In genomic region chr7:108033309-108033708, GRCh38 we compare ENCODE assay signal across 8 cellular contexts. TPM values are rescaled to one million over a fixed set of nuclear protein-coding genes. Genes with fewer than 3 reads are reported as not detected.
DNase-seq lines count a peak whose midpoint lies in the region; ATAC-seq, FAIRE-seq and TF ChIP-seq lines count a peak whose summit lies in the region.
"Not testable (repeated sequence)": the region's sequence is repeated elsewhere in the genome, so short reads cannot be mapped to it uniquely, and the experiment has no call there.
"Had no signal": no experiment of that assay in that cellular context is flagged by ENCODE, and none has a peak within 500 bp of the region (broad histone marks: within the 10 kb centered on the region; RNA-seq: fewer than 3 reads in every experiment).

No MANE protein-coding gene starts in this region.

- H3K4me1 ChIP-seq in HCT116 (ENCODE audit: control insufficient read depth in 1 of 2, insufficient read depth in 2 of 2, low read length in 2 of 2), result peaks cover 0 to 11% of the 10 kb centered on the region in 2 experiments; a peak in 2 of 4 replicates
- H3K4me1 ChIP-seq in Panc1 (ENCODE audit: control insufficient read depth, insufficient read depth, low read length), result not testable (repeated sequence)
- peaks cover 6 to 12% of the 10 kb centered on the region in 2 experiments; a peak in 4 of 5 replicates for H3K4me1 ChIP-seq in K562 (replicated peaks in 1 of 2; ENCODE audit: control insufficient read depth in 2 of 2, insufficient read depth in 2 of 2, low read length in 2 of 2)
- H3K4me1 ChIP-seq in HepG2 (ENCODE audit: insufficient read depth, low read length), result peaks cover 57% of the 10 kb centered on the region
- H3K4me1 ChIP-seq in trophoblast cell (ENCODE audit: control insufficient read depth in 1 of 2, insufficient read depth in 2 of 2, low read length in 2 of 2), result peaks cover 3 to 10% of the 10 kb centered on the region in 2 experiments

- not testable (repeated sequence) for H3K14ac ChIP-seq in trophoblast cell (ENCODE audit: low read length)

- H3K9ac ChIP-seq in HCT116 (ENCODE audit: low read length); K562 (ENCODE audit: insufficient read depth in 1 of 2, low read depth in 2 of 2, low read length in 2 of 2); HepG2 (ENCODE audit: insufficient read depth, low read depth, low read length); trophoblast cell (ENCODE audit: low read length): not testable (repeated sequence)

- not testable (repeated sequence) for H3K27me3 ChIP-seq in HCT116 (ENCODE audit: insufficient read depth, low read length); Panc1 (ENCODE audit: control insufficient read depth, insufficient read depth, low read length); K562 (ENCODE audit: control insufficient read depth in 2 of 2, insufficient read depth in 2 of 2, low read length in 2 of 2); HepG2 (ENCODE audit: control insufficient read depth in 1 of 2, insufficient read depth in 2 of 2, low read length in 2 of 2); trophoblast cell (ENCODE audit: insufficient read depth, low read length)

- not testable (repeated sequence) for H3K79me2 ChIP-seq in HCT116 (ENCODE audit: insufficient read depth, low read length); K562 (ENCODE audit: control insufficient read depth, insufficient read depth, low read length); HepG2 (ENCODE audit: insufficient read depth, low read length); trophoblast cell (ENCODE audit: control insufficient read depth, insufficient read depth, low read length, poor library complexity)

- not testable (repeated sequence) for H4K20me1 ChIP-seq in HCT116 (ENCODE audit: insufficient read depth); K562 (replicated peaks; ENCODE audit: control insufficient read depth, insufficient read depth, low read length); HepG2 (ENCODE audit: insufficient read depth, low read length)

- H3K9me3 ChIP-seq in HCT116 (ENCODE audit: control insufficient read depth in 1 of 2, insufficient read depth in 1 of 2, low read depth in 1 of 2, low read length in 2 of 2); Panc1 (ENCODE audit: control insufficient read depth, insufficient read depth, low read depth, low read length); K562 (replicated peaks; ENCODE audit: control insufficient read depth, insufficient read depth, low read depth, low read length); HepG2 (ENCODE audit: low read length); trophoblast cell (ENCODE audit: insufficient read depth, low read depth, low read length): not testable (repeated sequence)

- not testable (repeated sequence) for H3K36me3 Mint-ChIP-seq in endothelial cell (ENCODE audit: low read depth, unreplicated experiment)

- not testable (repeated sequence) for H4K12ac ChIP-seq in trophoblast cell (ENCODE audit: low read depth, low read length)

- not testable (repeated sequence) for H3K4me3 Mint-ChIP-seq in endothelial cell (ENCODE audit: unreplicated experiment)

- TF ChIP-seq RAD21 in HCT116 (IDR thresholded peaks at IDR 0.05; ENCODE audit: low read depth); HepG2 (CRISPR knock-in tag; IDR thresholded peaks at IDR 0.05): not testable (repeated sequence)
- peak; percentile 11 to 46; a peak in 2 of 4 replicates for TF ChIP-seq RAD21 in K562 (CRISPR knock-in tag; conservative IDR thresholded peaks at IDR 0.05 in 1 of 2, IDR thresholded peaks at IDR 0.05 in 1 of 2)

- not testable (repeated sequence) for H3K27ac ChIP-seq in HCT116 (ENCODE audit: low read depth, low read length); Panc1 (ENCODE audit: low read length); K562 (ENCODE audit: extremely low read depth, low read depth, low read length); HepG2 (ENCODE audit: extremely low read length, insufficient read depth, low read length); trophoblast cell (ENCODE audit: low read depth, low read length)

- not testable (repeated sequence) for H3K9me2 ChIP-seq in HCT116 (ENCODE audit: insufficient read depth)

- not testable (repeated sequence) for H3K4ac ChIP-seq in trophoblast cell (ENCODE audit: low read depth, low read length)

- not testable (repeated sequence) for H3K4me3 ChIP-seq in HCT116 (replicated peaks in 1 of 2; ENCODE audit: low read depth in 1 of 2, low read length in 2 of 2); Panc1 (ENCODE audit: low read depth in 2 of 2, low read length in 2 of 2); K562; HepG2 (replicated peaks in 1 of 3; ENCODE audit: insufficient read depth in 1 of 3, low read depth in 2 of 3, low read length in 3 of 3); trophoblast cell (ENCODE audit: low read depth, low read length)

- H3K9me3 Mint-ChIP-seq in endothelial cell (ENCODE audit: unreplicated experiment), result not testable (repeated sequence)

- H3K9me1 ChIP-seq in K562 (ENCODE audit: control insufficient read depth, insufficient read depth, low read length), result not testable (repeated sequence)

- TF ChIP-seq CTCF in D721Med (IDR thresholded peaks at IDR 0.05; ENCODE audit: insufficient read depth, missing control alignments), result peak; percentile 4
- peak in 2 of 3 experiments; percentile 18 to 21; a peak in 2 of 6 replicates for TF ChIP-seq CTCF in HCT116 (IDR thresholded peaks at IDR 0.05 in 2 of 3, conservative IDR thresholded peaks at IDR 0.05 in 1 of 3; ENCODE audit: borderline replicate concordance in 1 of 3, insufficient read depth in 1 of 3, low read depth in 2 of 3, low read length in 2 of 3)
- TF ChIP-seq CTCF in Panc1 (IDR thresholded peaks at IDR 0.05); endothelial cell (IDR thresholded peaks at IDR 0.05; ENCODE audit: unreplicated experiment); HepG2 (CRISPR knock-in tag; IDR thresholded peaks at IDR 0.05): not testable (repeated sequence)
- TF ChIP-seq CTCF in K562 (IDR thresholded peaks at IDR 0.05 in 2 of 3, conservative IDR thresholded peaks at IDR 0.05 in 1 of 3; ENCODE audit: insufficient read depth in 2 of 3, low read depth in 1 of 3, low read length in 3 of 3), result peak; percentile 13 to 53 (median 35); a peak in 3 of 6 replicates

- peak overlapping the region; percentile 43 for H3K27ac Mint-ChIP-seq in endothelial cell (ENCODE audit: unreplicated experiment)

- not testable (repeated sequence) for H3K4me1 Mint-ChIP-seq in endothelial cell (ENCODE audit: unreplicated experiment)

- not testable (repeated sequence) for H2AK5ac ChIP-seq in trophoblast cell (ENCODE audit: low read length)

- not testable (repeated sequence) for H2BK12ac ChIP-seq in trophoblast cell (ENCODE audit: low read length)

- BruUV-seq in HCT116 (replicated peaks; lab: Mats Ljungman, UMichigan); Panc1 (replicated peaks; lab: Mats Ljungman, UMichigan); K562 (replicated peaks; lab: Mats Ljungman, UMichigan); HepG2 (replicated peaks; lab: Mats Ljungman, UMichigan): not testable (repeated sequence)

- not testable (repeated sequence) for FAIRE-seq in D721Med (lab: Jason Lieb, UNC); K562 (lab: Jason Lieb, UNC); HepG2 (lab: Jason Lieb, UNC)

- H3K36me3 ChIP-seq in HCT116 (ENCODE audit: control insufficient read depth in 1 of 2, insufficient read depth in 2 of 2, low read length in 2 of 2); Panc1 (ENCODE audit: control insufficient read depth, insufficient read depth, low read length); K562 (ENCODE audit: control insufficient read depth, insufficient read depth, low read length); HepG2 (replicated peaks in 1 of 2; ENCODE audit: control insufficient read depth in 1 of 2, insufficient read depth in 2 of 2, low read length in 2 of 2); trophoblast cell (ENCODE audit: control insufficient read depth in 1 of 2, insufficient read depth in 2 of 2, low read length in 2 of 2): not testable (repeated sequence)

- TF ChIP-seq POLR2A in HCT116 (IDR thresholded peaks at IDR 0.05; ENCODE audit: borderline replicate concordance, extremely low read depth, insufficient read depth, insufficient read length); K562 (conservative IDR thresholded peaks at IDR 0.05); HepG2 (IDR thresholded peaks at IDR 0.05; ENCODE audit: insufficient read depth in 1 of 2, low read depth in 2 of 2, low read length in 2 of 2): not testable (repeated sequence)

- RAD21 ChIA-PET in HCT116 (lab: Charles Lee; ENCODE audit: low non-redundant PET in 1 of 2, low total read pairs in 2 of 2, uncharacterized antibody in 2 of 2, unreplicated experiment in 2 of 2), result not testable (repeated sequence)

- H3K79me1 ChIP-seq in trophoblast cell (ENCODE audit: low read length), result not testable (repeated sequence)

- H3K23ac ChIP-seq in trophoblast cell (ENCODE audit: low read length), result not testable (repeated sequence)

- CTCF ChIA-PET in HCT116 (lab: Charles Lee), result interaction anchor here (0.7 to 1.2 kb wide), 3 partner anchors 8 to 17 kb away, joined by 3 to 4 read pairs (median 4); no protein-coding TSS in a partner anchor
- CTCF ChIA-PET in Panc1 (lab: Charles Lee); K562 (lab: Yijun Ruan, JAX; ENCODE audit: low intra/inter-chr PET ratio); HepG2 (lab: Yijun Ruan, JAX; ENCODE audit: low intra/inter-chr PET ratio, low total read pairs): not testable (repeated sequence)

- TF ChIP-seq EP300 in K562 (IDR thresholded peaks at IDR 0.05; ENCODE audit: low read length); HepG2 (IDR thresholded peaks at IDR 0.05; ENCODE audit: low read depth in 2 of 2, low read length in 2 of 2); HepG2 (CRISPR knock-in tag; IDR thresholded peaks at IDR 0.05; ENCODE audit: borderline replicate concordance): not testable (repeated sequence)

- 25% methylated on average over 8 of the region's 8 CpGs for WGBS in K562 (ENCODE audit: insufficient coverage, low coverage, missing lambda C conversion rate)
- 78% methylated on average over 8 of the region's 8 CpGs for WGBS in HepG2 (ENCODE audit: low lambda C conversion rate)
- WGBS in trophoblast cell (ENCODE audit: extremely low coverage, insufficient coverage, insufficient read length), result no CpG with 5 or more reads among the region's 8 CpGs

- not testable (repeated sequence) for H4K91ac ChIP-seq in trophoblast cell (ENCODE audit: low read depth, low read length)

- peak; percentile 88 for ATAC-seq in HCT116
- ATAC-seq in Panc1, result peak; percentile 65; the same call in 1 of the 2 replicates
- ATAC-seq in K562, result peak; percentile 88
- not testable (repeated sequence) for ATAC-seq in HepG2

- H2BK120ac ChIP-seq in trophoblast cell (ENCODE audit: insufficient read depth, low read length, poor library complexity), result not testable (repeated sequence)

- in situ Hi-C loops in Panc1 (cut with HindIII; ENCODE audit: low pct_unique_long_range_greater_than_20kb, low sequenced_read_pairs); K562 (cut with MboI); HepG2 (cut with HindIII; ENCODE audit: extremely low pct_ligation_motif_present, low pct_unique_long_range_greater_than_20kb): not testable (repeated sequence)

- not testable (repeated sequence) for H4K8ac ChIP-seq in trophoblast cell (ENCODE audit: low read depth, low read length)

- H3K4me2 ChIP-seq in HCT116 (ENCODE audit: low read length); K562 (ENCODE audit: insufficient read depth, low read length); HepG2 (ENCODE audit: low read depth, low read length); trophoblast cell (ENCODE audit: low read length): not testable (repeated sequence)

- intact Hi-C loops in HCT116 (cut with micrococcal nuclease); Panc1 (cut with micrococcal nuclease; ENCODE audit: unreplicated experiment); K562 (cut with micrococcal nuclease); HepG2 (cut with micrococcal nuclease; ENCODE audit: unreplicated experiment): not testable (repeated sequence)

- not testable (repeated sequence) for H2AFZ ChIP-seq in HCT116 (ENCODE audit: low read depth, low read length, poor library complexity, severe bottlenecking); HepG2 (ENCODE audit: low read length); trophoblast cell (ENCODE audit: insufficient read depth, low read length, poor library complexity)
- peak overlapping the region; percentile 57 for H2AFZ ChIP-seq in K562 (ENCODE audit: low read depth, low read length)

- DNase-seq in D721Med (ENCODE audit: insufficient read length, low spot score); HCT116 (ENCODE audit: low read depth, low spot score); Panc1 (ENCODE audit: low read depth, low spot score); HepG2 (ENCODE audit: low spot score): not testable (repeated sequence)
- DNase-seq in K562 (ENCODE audit: extremely low read depth in 1 of 4, low spot score in 3 of 4) (peak in 1 of 4 experiments; percentile 49), endothelial cell (ENCODE audit: low spot score) (peak; percentile 28), trophoblast cell (peak; percentile 17 to 58)

- not testable (repeated sequence) for H2BK5ac ChIP-seq in trophoblast cell (ENCODE audit: low read depth, low read length, poor library complexity)

- not testable (repeated sequence) for H3K27me3 Mint-ChIP-seq in endothelial cell (ENCODE audit: unreplicated experiment)

- H3K18ac ChIP-seq in trophoblast cell (ENCODE audit: low read length), result not testable (repeated sequence)

- POLR2A ChIA-PET in HCT116 (lab: Charles Lee); Panc1 (lab: Charles Lee): not testable (repeated sequence)
- POLR2A ChIA-PET in K562 (lab: Yijun Ruan, JAX) (interaction anchor here (0.7 to 2.2 kb wide), 5 partner anchors 9 to 62 kb away, joined by 3 to 6 read pairs (median 4); no protein-coding TSS in a partner anchor), HepG2 (lab: Yijun Ruan, JAX) (interaction anchor here (0.9 kb wide), 1 partner anchor 38 kb away, joined by 4 read pairs; no protein-coding TSS in a partner anchor)

RNA-seq across cellular contexts. Expression of gene LAMB1, which starts 30.3 kb away (rescaled TPM):
- total RNA-seq in HCT116 (2021; ENCODE audit: unreplicated experiment), result 32.0 TPM
- polyA plus RNA-seq in HCT116 (2012), result 32.2 and 32.7 TPM in 2 replicates
- total RNA-seq in Panc1 (2021; ENCODE audit: unreplicated experiment), result 204 TPM
- polyA plus RNA-seq in Panc1 (2012; ENCODE audit: insufficient read length), result 141 TPM
- 65.8 and 106 TPM in 2 replicates for total RNA-seq in K562 (2011; cell fraction: chromatin; rRNA removed; ENCODE audit: low replicate concordance)
- total RNA-seq in K562 (2011; cell fraction: nucleolus; rRNA removed), result 51.9 and 59.0 TPM in 2 replicates
- 55.5 and 61.5 TPM in 2 replicates for total RNA-seq in K562 (2011; cell fraction: nucleoplasm; rRNA removed)
- 10.2 and 10.5 TPM in 2 replicates for total RNA-seq in K562 (2014; rRNA removed)
- 9.8 and 14.5 TPM in 2 replicates for total RNA-seq in K562 (2014; rRNA removed; fragmentation: Illumina TruSeq; extraction: Trizol)
- total RNA-seq in K562 (2015; rRNA removed; fragmentation: Illumina TruSeq; extraction: Trizol), result 17.7 and 18.1 TPM in 2 replicates
- total RNA-seq in K562 (2021), result 16.6 and 17.3 TPM in 2 replicates
- 12.3 and 21.6 TPM in 2 replicates for polyA plus RNA-seq in K562 (2011; rRNA removed)
- polyA plus RNA-seq in K562 (2011; cell fraction: cytosol; rRNA removed), result 12.5 and 21.5 TPM in 2 replicates
- 58.9 and 88.5 TPM in 2 replicates for polyA plus RNA-seq in K562 (2011; cell fraction: nucleus; rRNA removed)
- polyA plus RNA-seq in K562 (2012), result 15.6 and 25.8 TPM in 2 replicates
- polyA plus RNA-seq in K562 (2014; fragmentation: Illumina TruSeq; extraction: Trizol), result 13.7 and 14.3 TPM in 2 replicates
- polyA plus RNA-seq in K562 (2014; fragmentation: Nextera tagmentation; extraction: Ambion mirVana), result 10 to 100 TPM in 1 of 2 experiments, 1 to 10 TPM in 1; 6.0 to 11.7 TPM
- polyA plus RNA-seq in K562 (2014; rRNA removed), result 9.8 and 16.1 TPM in 2 replicates
- 30.3 and 34.1 TPM in 2 replicates for polyA minus RNA-seq in K562 (2011; rRNA and poly(A)+ RNA removed)
- 18.7 and 26.3 TPM in 2 replicates for polyA minus RNA-seq in K562 (2011; cell fraction: cytosol; rRNA and poly(A)+ RNA removed)
- polyA minus RNA-seq in K562 (2011; cell fraction: nucleus; rRNA and poly(A)+ RNA removed), result 29.2 and 49.0 TPM in 2 replicates
- total RNA-seq in endothelial cell (ENCODE audit: unreplicated experiment), result 453 TPM
- total RNA-seq in HepG2 (2016; rRNA removed; fragmentation: Illumina TruSeq; extraction: Trizol), result 56.4 and 109 TPM in 2 replicates
- total RNA-seq in HepG2 (2016; cell fraction: cytosol; rRNA removed; fragmentation: Illumina TruSeq; extraction: Trizol; ENCODE audit: low read depth), result 12.3 and 15.0 TPM in 2 replicates
- 48.3 and 110 TPM in 2 replicates for total RNA-seq in HepG2 (2016; cell fraction: insoluble cytoplasmic fraction; rRNA removed; fragmentation: Illumina TruSeq; extraction: Trizol)
- total RNA-seq in HepG2 (2016; cell fraction: membrane; rRNA removed; fragmentation: Illumina TruSeq; extraction: Trizol), result 19.7 and 21.8 TPM in 2 replicates
- 137 and 161 TPM in 2 replicates for total RNA-seq in HepG2 (2016; cell fraction: nucleus; rRNA removed; fragmentation: Illumina TruSeq; extraction: Trizol)
- 124 and 127 TPM in 2 replicates for polyA plus RNA-seq in HepG2 (2011; rRNA removed)
- polyA plus RNA-seq in HepG2 (2011; cell fraction: cytosol; rRNA removed), result 101 and 116 TPM in 2 replicates
- polyA plus RNA-seq in HepG2 (2011; cell fraction: nucleus; rRNA removed), result 265 and 290 TPM in 2 replicates
- polyA plus RNA-seq in HepG2 (2012), result 106 and 132 TPM in 2 replicates
- polyA plus RNA-seq in HepG2 (2016; cell fraction: cytosol; fragmentation: Illumina TruSeq; extraction: Trizol; ENCODE audit: low read depth), result 5.0 and 5.8 TPM in 2 replicates
- polyA plus RNA-seq in HepG2 (2016; cell fraction: insoluble cytoplasmic fraction; fragmentation: Illumina TruSeq; extraction: Trizol; ENCODE audit: low read depth), result 59.1 and 60.9 TPM in 2 replicates
- 8.8 and 14.3 TPM in 2 replicates for polyA plus RNA-seq in HepG2 (2016; cell fraction: membrane; fragmentation: Illumina TruSeq; extraction: Trizol; ENCODE audit: low read depth)
- polyA plus RNA-seq in HepG2 (2016; cell fraction: nucleus; fragmentation: Illumina TruSeq; extraction: Trizol; ENCODE audit: insufficient read depth, low read depth), result 286 and 312 TPM in 2 replicates
- 105 and 627 TPM in 2 replicates for polyA minus RNA-seq in HepG2 (2011; rRNA and poly(A)+ RNA removed; ENCODE audit: low replicate concordance)
- 120 and 164 TPM in 2 replicates for polyA minus RNA-seq in HepG2 (2011; cell fraction: cytosol; rRNA and poly(A)+ RNA removed)
- 204 and 208 TPM in 2 replicates for polyA minus RNA-seq in HepG2 (2011; cell fraction: nucleus; rRNA and poly(A)+ RNA removed)
- 407 and 428 TPM in 2 replicates for polyA plus RNA-seq in trophoblast cell (2013)
- total RNA-seq: CD4-positive, alpha-beta memory T cell had no signal
